15 cellular contexts compared by ENCODE assay signal in genomic region chr1:2209400-2210083, GRCh38. TPM values are rescaled to one million over a fixed set of nuclear protein-coding genes. Genes with fewer than 3 reads are reported as not detected.
DNase-seq lines count a peak whose midpoint lies in the region; ATAC-seq and TF ChIP-seq lines count a peak whose summit lies in the region.
"Had no signal": no experiment of that assay in that cellular context is flagged by ENCODE, and none has a peak within 500 bp of the region (broad histone marks: within the 10 kb centered on the region; RNA-seq: fewer than 3 reads in every experiment).

No MANE protein-coding gene starts in this region.

- peaks cover 41% of the 10 kb centered on the region for H3K4me1 ChIP-seq in psoas muscle
- no peaks in the 10 kb centered on the region for H3K4me1 ChIP-seq in urinary bladder (ENCODE audit: insufficient read depth)

- H3K27me3 Mint-ChIP-seq in activated CD8-positive, alpha-beta T cell treated with anti-CD3 and anti-CD28 coated beads, Interleukin-2, amount 10 ng/mL, durations not matched to agents 7 days and 5 days (ENCODE audit: low read depth) = no peaks in the 10 kb centered on the region
- H3K27me3 Mint-ChIP-seq in activated CD8-positive, alpha-beta T cell treated with anti-CD3 and anti-CD28 coated beads for 36 hours = no peaks in the 10 kb centered on the region
- H3K27me3 Mint-ChIP-seq in activated T-cell treated with anti-CD3 and anti-CD28 coated beads, Interleukin-2, amount 50 U/mL, for 24 hours = no peaks in the 10 kb centered on the region
- H3K27me3 Mint-ChIP-seq: activated CD8-positive, alpha-beta memory T cell treated with anti-CD3 and anti-CD28 coated beads, Interleukin-2, amount 10 ng/mL, durations not matched to agents 7 days and 5 days had no signal

- no peak for TF ChIP-seq CTCF in activated CD8-positive, alpha-beta T cell treated with anti-CD3 and anti-CD28 coated beads for 36 hours (IDR thresholded peaks at IDR 0.05)
- no peak for TF ChIP-seq CTCF in psoas muscle (IDR thresholded peaks at IDR 0.05)

- intact Hi-C loops in activated CD8-positive, alpha-beta T cell treated with anti-CD3 and anti-CD28 coated beads for 36 hours (cut with micrococcal nuclease) = no loop called here
- intact Hi-C loops in left ventricle myocardium superior (cut with micrococcal nuclease) (no loop called here), psoas muscle (cut with DNase I) (loop anchor here in 1 of 2 donors (5.0 kb wide), 1 partner anchor 108 kb away; no protein-coding TSS in a partner anchor)

- H3K27ac Mint-ChIP-seq in activated CD8-positive, alpha-beta T cell treated with anti-CD3 and anti-CD28 coated beads, Interleukin-2, amount 10 ng/mL, durations not matched to agents 7 days and 5 days = no peak overlapping the region
- no peak overlapping the region for H3K27ac Mint-ChIP-seq in activated CD8-positive, alpha-beta T cell treated with anti-CD3 and anti-CD28 coated beads for 36 hours
- H3K27ac Mint-ChIP-seq in activated T-cell treated with anti-CD3 and anti-CD28 coated beads, Interleukin-2, amount 50 U/mL, for 24 hours = no peak overlapping the region
- H3K27ac Mint-ChIP-seq: activated CD8-positive, alpha-beta memory T cell treated with anti-CD3 and anti-CD28 coated beads, Interleukin-2, amount 10 ng/mL, durations not matched to agents 7 days and 5 days had no signal

- no peak overlapping the region for H3K4me3 Mint-ChIP-seq in activated CD8-positive, alpha-beta T cell treated with anti-CD3 and anti-CD28 coated beads, Interleukin-2, amount 10 ng/mL, durations not matched to agents 7 days and 5 days
- no peak overlapping the region for H3K4me3 Mint-ChIP-seq in activated CD8-positive, alpha-beta T cell treated with anti-CD3 and anti-CD28 coated beads for 36 hours
- H3K4me3 Mint-ChIP-seq in activated T-cell treated with anti-CD3 and anti-CD28 coated beads, Interleukin-2, amount 50 U/mL, for 24 hours = no peak overlapping the region
- H3K4me3 Mint-ChIP-seq: activated CD8-positive, alpha-beta memory T cell treated with anti-CD3 and anti-CD28 coated beads, Interleukin-2, amount 10 ng/mL, durations not matched to agents 7 days and 5 days had no signal

- ATAC-seq in activated CD8-positive, alpha-beta T cell treated with anti-CD3 and anti-CD28 coated beads, Interleukin-2, amount 10 ng/mL, durations not matched to agents 7 days and 5 days = no peak
- no peak for ATAC-seq in activated CD8-positive, alpha-beta T cell treated with anti-CD3 and anti-CD28 coated beads for 36 hours
- ATAC-seq in left ventricle myocardium superior (no peak), psoas muscle (no peak)
- ATAC-seq: activated CD8-positive, alpha-beta memory T cell treated with anti-CD3 and anti-CD28 coated beads, Interleukin-2, amount 10 ng/mL, durations not matched to agents 7 days and 5 days; left lobe of liver had no signal

- CTCF ChIA-PET in activated CD8-positive, alpha-beta T cell treated with anti-CD3 and anti-CD28 coated beads, Interleukin-2, amount 10 ng/mL, durations not matched to agents 7 days and 5 days (lab: Charles Lee) = interaction anchor here (1.1 kb wide), 1 partner anchor 14 kb away, joined by 4 read pairs; the partner anchor contains the start of gene FAAP20
- CTCF ChIA-PET in activated CD8-positive, alpha-beta T cell treated with anti-CD3 and anti-CD28 coated beads for 36 hours (lab: Charles Lee) = interaction anchor here (1.6 kb wide), 1 partner anchor 15 kb away, joined by 4 read pairs; the partner anchor contains the start of gene FAAP20

- H3K27ac ChIP-seq in psoas muscle (peak overlapping the region; percentile 23), urinary bladder (ENCODE audit: low read depth) (peak overlapping the region; percentile 23)
- H3K27ac ChIP-seq: KMS-11, SJSA1 had no signal

- DNase-seq in activated CD8-positive, alpha-beta T cell treated with anti-CD3 and anti-CD28 coated beads, Interleukin-2, amount 10 ng/mL, durations not matched to agents 7 days and 5 days = peak; percentile 19
- no peak for DNase-seq in activated CD8-positive, alpha-beta T cell treated with anti-CD3 and anti-CD28 coated beads for 36 hours
- peak; percentile 35 for DNase-seq in left ventricle myocardium superior
- peak in 1 of 2 donors; percentile 17 for DNase-seq in psoas muscle
- DNase-seq in activated T-cell treated with anti-CD3 and anti-CD28 coated beads, Interleukin-2, amount 50 U/mL, for 24 hours = no peak
- DNase-seq in NCI-H1436 (lab: John Stamatoyannopoulos, UW) = no peak
- DNase-seq in midbrain (lab: John Stamatoyannopoulos, UW) = no peak
- DNase-seq: activated CD8-positive, alpha-beta memory T cell treated with anti-CD3 and anti-CD28 coated beads, Interleukin-2, amount 10 ng/mL, durations not matched to agents 7 days and 5 days; NCI-H1694 treated with DMSO at 0.1 percent for 48 hours; occipital lobe; stimulated activated naive CD4-positive, alpha-beta T cell treated with Interleukin-2 at 50 U/mL for 16 hours had no signal

- POLR2A ChIA-PET in activated CD8-positive, alpha-beta T cell treated with anti-CD3 and anti-CD28 coated beads, Interleukin-2, amount 10 ng/mL, durations not matched to agents 7 days and 5 days (lab: Charles Lee) = interaction anchor here (0.8 to 1.3 kb wide), 2 partner anchors 15 to 338 kb away, joined by 3 read pairs; no protein-coding TSS in a partner anchor
- POLR2A ChIA-PET in activated CD8-positive, alpha-beta T cell treated with anti-CD3 and anti-CD28 coated beads for 36 hours (lab: Charles Lee) = interaction anchor here (0.7 to 2.8 kb wide), 3 partner anchors 8 to 182 kb away, joined by 3 to 12 read pairs (median 3); partner anchors contain the start of genes MORN1 and RER1

- H3K4me1 Mint-ChIP-seq in activated CD8-positive, alpha-beta T cell treated with anti-CD3 and anti-CD28 coated beads, Interleukin-2, amount 10 ng/mL, durations not matched to agents 7 days and 5 days (ENCODE audit: low read depth) = peaks cover 21% of the 10 kb centered on the region
- H3K4me1 Mint-ChIP-seq in activated CD8-positive, alpha-beta T cell treated with anti-CD3 and anti-CD28 coated beads for 36 hours (ENCODE audit: low read depth) = peaks cover 4% of the 10 kb centered on the region
- peaks cover 9% of the 10 kb centered on the region for H3K4me1 Mint-ChIP-seq in activated T-cell treated with anti-CD3 and anti-CD28 coated beads, Interleukin-2, amount 50 U/mL, for 24 hours (ENCODE audit: low read depth)

- no peaks in the 10 kb centered on the region for H3K36me3 Mint-ChIP-seq in activated CD8-positive, alpha-beta T cell treated with anti-CD3 and anti-CD28 coated beads, Interleukin-2, amount 10 ng/mL, durations not matched to agents 7 days and 5 days (ENCODE audit: low read depth)
- H3K36me3 Mint-ChIP-seq in activated CD8-positive, alpha-beta T cell treated with anti-CD3 and anti-CD28 coated beads for 36 hours (ENCODE audit: low read depth) = no peaks in the 10 kb centered on the region
- H3K36me3 Mint-ChIP-seq in activated T-cell treated with anti-CD3 and anti-CD28 coated beads, Interleukin-2, amount 50 U/mL, for 24 hours (ENCODE audit: low read depth) = no peaks in the 10 kb centered on the region
- H3K36me3 Mint-ChIP-seq: activated CD8-positive, alpha-beta memory T cell treated with anti-CD3 and anti-CD28 coated beads, Interleukin-2, amount 10 ng/mL, durations not matched to agents 7 days and 5 days had no signal

- no peak overlapping the region for H3K4me3 ChIP-seq in psoas muscle
- no peak overlapping the region for H3K4me3 ChIP-seq in urinary bladder (ENCODE audit: low read depth, low read length)
- H3K4me3 ChIP-seq: SJSA1 had no signal

- H3K27me3 ChIP-seq in psoas muscle (ENCODE audit: insufficient read depth in 3 of 3, low read length in 2 of 3) = no peaks in the 10 kb centered on the region
- H3K27me3 ChIP-seq: SJSA1 had no signal

- no peaks in the 10 kb centered on the region for H3K9me3 Mint-ChIP-seq in activated CD8-positive, alpha-beta T cell treated with anti-CD3 and anti-CD28 coated beads, Interleukin-2, amount 10 ng/mL, durations not matched to agents 7 days and 5 days (ENCODE audit: insufficient read depth)
- no peaks in the 10 kb centered on the region for H3K9me3 Mint-ChIP-seq in activated CD8-positive, alpha-beta T cell treated with anti-CD3 and anti-CD28 coated beads for 36 hours
- H3K9me3 Mint-ChIP-seq in activated T-cell treated with anti-CD3 and anti-CD28 coated beads, Interleukin-2, amount 50 U/mL, for 24 hours = no peaks in the 10 kb centered on the region

- no peaks in the 10 kb centered on the region for H3K9me3 ChIP-seq in psoas muscle
- H3K9me3 ChIP-seq: SJSA1 had no signal

- H3K36me3 ChIP-seq in psoas muscle (ENCODE audit: insufficient read depth in 1 of 2, low read depth in 1 of 2) (no peaks in the 10 kb centered on the region), urinary bladder (ENCODE audit: insufficient read depth) (no peaks in the 10 kb centered on the region)
- H3K36me3 ChIP-seq: SJSA1 had no signal

- 60 to 67% (median 66%) methylated on average over 16 to 18 of the region's 18 CpGs for WGBS in psoas muscle, 3 donors
- 50% methylated on average over 18 of the region's 18 CpGs for WGBS in urinary bladder

RNA-seq across cellular contexts. Expression of gene FAAP20, which starts 15.0 kb away (rescaled TPM):
- 10 to 100 TPM; 69.7 to 74.4 TPM for total RNA-seq in activated CD8-positive, alpha-beta T cell treated with anti-CD3 and anti-CD28 coated beads, Interleukin-2, amount 10 ng/mL, durations not matched to agents 7 days and 5 days
- 10 to 100 TPM; 64.7 to 71.7 TPM for total RNA-seq in activated CD8-positive, alpha-beta T cell treated with anti-CD3 and anti-CD28 coated beads for 36 hours
- total RNA-seq in left ventricle myocardium superior = 38.4 TPM
- 10 to 100 TPM; 17.8 to 26.3 (median 19.4) TPM for total RNA-seq in psoas muscle
- polyA plus RNA-seq in psoas muscle = 10 to 100 TPM; 22.1 to 48.1 (median 28.2) TPM
- total RNA-seq in urinary bladder = 14.6 TPM
- 96.4 TPM for polyA plus RNA-seq in urinary bladder

RNA-seq across cellular contexts. Expression of gene SKI, which starts 18.6 kb away (rescaled TPM):
- 10 to 100 TPM; 41.2 to 41.4 TPM for total RNA-seq in activated CD8-positive, alpha-beta T cell treated with anti-CD3 and anti-CD28 coated beads, Interleukin-2, amount 10 ng/mL, durations not matched to agents 7 days and 5 days
- total RNA-seq in activated CD8-positive, alpha-beta T cell treated with anti-CD3 and anti-CD28 coated beads for 36 hours = 10 to 100 TPM; 27.5 to 28.3 TPM
- total RNA-seq in left ventricle myocardium superior (35.3 TPM), psoas muscle (10 to 100 TPM; 21.4 to 32.1 (median 30.3) TPM), urinary bladder (27.8 TPM)
- polyA plus RNA-seq in psoas muscle (10 to 100 TPM in 2 of 3 donors, 1 to 10 TPM in 1; 7.7 to 20.9 (median 18.3) TPM), urinary bladder (60.5 TPM)

Comparison
In these comparisons a context has a peak if more than half of its experiments do, and no peak if none do; other contexts are left out.
1. DNase-seq: peak in activated CD8-positive, alpha-beta T cell treated with anti-CD3 and anti-CD28 coated beads, Interleukin-2, amount 10 ng/mL, durations not matched to agents 7 days and 5 days (single experiment) and left ventricle myocardium superior (single experiment); none in activated CD8-positive, alpha-beta T cell treated with anti-CD3 and anti-CD28 coated beads for 36 hours (single experiment), activated T-cell treated with anti-CD3 and anti-CD28 coated beads, Interleukin-2, amount 50 U/mL, for 24 hours (single experiment), NCI-H1436 (single experiment) and midbrain (single experiment).